In the genomic region with DNA sequence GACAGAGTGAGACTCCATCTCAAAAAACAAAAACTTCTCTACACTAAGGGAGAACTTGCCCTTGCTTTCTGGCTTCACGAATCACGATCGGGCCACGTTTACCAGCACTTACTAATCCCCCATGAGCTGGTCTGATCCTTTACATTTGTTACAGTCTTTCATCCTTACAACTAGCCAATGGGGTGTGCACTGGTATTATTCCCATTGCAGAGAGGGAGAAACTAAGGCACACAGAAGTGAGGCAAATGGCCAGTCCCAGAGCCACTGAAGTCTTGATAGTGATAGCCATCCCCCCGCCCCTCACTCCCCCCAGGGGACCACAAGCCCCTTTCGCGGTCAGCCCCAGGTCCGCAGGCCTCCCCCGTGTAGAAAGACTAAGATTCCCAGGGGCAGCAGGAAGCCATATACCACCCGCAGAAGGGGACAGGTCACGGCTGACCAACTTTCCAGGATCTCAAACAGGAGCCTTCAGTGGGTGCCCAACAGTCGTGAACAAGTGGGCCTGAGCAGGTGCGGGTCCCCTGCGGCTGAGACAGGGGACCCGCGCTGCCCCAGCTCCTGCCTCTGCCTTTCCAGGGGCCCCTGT, we compare ENCODE assay signal across 8 cellular contexts. TPM values are rescaled to one million over a fixed set of nuclear protein-coding genes. Genes with fewer than 3 reads are reported as not detected.
DNase-seq lines count a peak whose midpoint lies in the region; ATAC-seq, FAIRE-seq and TF ChIP-seq lines count a peak whose summit lies in the region.

No MANE protein-coding gene starts in this region.

- H3K36me3 ChIP-seq in ACC112 (ENCODE audit: insufficient read depth, low read length) (no peaks in the 10 kb centered on the region), K562 (ENCODE audit: control insufficient read depth, insufficient read depth, low read length) (no peaks in the 10 kb centered on the region), mucosa of rectum (ENCODE audit: control insufficient read depth in 2 of 2, insufficient read depth in 2 of 2, low read length in 2 of 2) (no peaks in the 10 kb centered on the region)

- H3K4me1 ChIP-seq in ACC112 (ENCODE audit: control insufficient read depth, insufficient read depth, low read length, unreplicated experiment) (peaks cover 22% of the 10 kb centered on the region), K562 (replicated peaks in 1 of 2; ENCODE audit: control insufficient read depth in 2 of 2, insufficient read depth in 2 of 2, low read length in 2 of 2) (peaks cover 12 to 22% of the 10 kb centered on the region in 2 experiments; a peak in 4 of 5 replicates), mucosa of rectum (ENCODE audit: control insufficient read depth in 2 of 2, insufficient read depth in 2 of 2, low read length in 2 of 2) (peaks cover 5 to 9% of the 10 kb centered on the region in 2 donors)

- intact Hi-C loops in K562 (cut with micrococcal nuclease), result no loop called here

- no peaks in the 10 kb centered on the region for H3K9me1 ChIP-seq in K562 (ENCODE audit: control insufficient read depth, insufficient read depth, low read length)

- CTCF ChIA-PET in K562 (lab: Yijun Ruan, JAX; ENCODE audit: low intra/inter-chr PET ratio), result no interaction called here

- peak overlapping the region; percentile 82 for H3K4me2 ChIP-seq in K562 (ENCODE audit: insufficient read depth, low read length)

- no peak for TF ChIP-seq CTCF in K562 (IDR thresholded peaks at IDR 0.05 in 2 of 3, conservative IDR thresholded peaks at IDR 0.05 in 1 of 3; ENCODE audit: insufficient read depth in 2 of 3, low read depth in 1 of 3, low read length in 3 of 3)

- no peak for TF ChIP-seq RAD21 in K562 (CRISPR knock-in tag; conservative IDR thresholded peaks at IDR 0.05 in 1 of 2, IDR thresholded peaks at IDR 0.05 in 1 of 2)

- ATAC-seq in HG02981 (IDR thresholded peaks at IDR 0.05; ENCODE audit: unreplicated experiment), result peak; percentile 2
- no peak for ATAC-seq in K562
- ATAC-seq in HG03280 (IDR thresholded peaks at IDR 0.05; ENCODE audit: unreplicated experiment), result no peak

- no peak for FAIRE-seq in K562 (lab: Jason Lieb, UNC)

- BruUV-seq in K562 (replicated peaks; lab: Mats Ljungman, UMichigan), result TSS peak; percentile 69

- in situ Hi-C loops in K562 (cut with MboI) (no loop called here), KBM-7 (cut with MboI; ENCODE audit: low pct_unique_long_range_greater_than_20kb, low sequenced_read_pairs) (no loop called here)

- DNase-seq in K562 (ENCODE audit: extremely low read depth in 1 of 4, low spot score in 3 of 4) (no peak), iPS-NIHi7 (ENCODE audit: extremely low spot score) (no peak), KBM-7 (no peak), GM19240 (ENCODE audit: insufficient read length, low spot score) (no peak)

- H3K9me3 ChIP-seq in K562 (replicated peaks; ENCODE audit: control insufficient read depth, insufficient read depth, low read depth, low read length) (no peaks in the 10 kb centered on the region), mucosa of rectum (ENCODE audit: control insufficient read depth in 2 of 2, low read length in 2 of 2) (no peaks in the 10 kb centered on the region)

- H3K4me3 ChIP-seq in ACC112 (ENCODE audit: low read depth, low read length), result peak overlapping the region; percentile 78
- H3K4me3 ChIP-seq in K562, result peak overlapping the region; percentile 47
- H3K4me3 ChIP-seq in mucosa of rectum (ENCODE audit: low read length in 2 of 2), result peak overlapping the region; percentile 39 to 48

- H2AFZ ChIP-seq in ACC112 (ENCODE audit: low read length, unreplicated experiment) (peak overlapping the region; percentile 73), K562 (ENCODE audit: low read depth, low read length) (no peak overlapping the region)

- no peak overlapping the region for H3K27ac ChIP-seq in ACC112 (ENCODE audit: low read depth, low read length)
- no peak overlapping the region for H3K27ac ChIP-seq in K562 (ENCODE audit: extremely low read depth, low read depth, low read length)
- no peak overlapping the region for H3K27ac ChIP-seq in mucosa of rectum (ENCODE audit: low read depth in 2 of 2, low read length in 2 of 2)

- TF ChIP-seq EP300 in K562 (IDR thresholded peaks at IDR 0.05; ENCODE audit: low read length), result no peak

- H4K20me1 ChIP-seq in K562 (replicated peaks; ENCODE audit: control insufficient read depth, insufficient read depth, low read length), result peaks cover 10% of the 10 kb centered on the region

- H3K9ac ChIP-seq in K562 (ENCODE audit: insufficient read depth in 1 of 2, low read depth in 2 of 2, low read length in 2 of 2) (peak overlapping the region in 1 of 2 experiments; percentile 88; a peak in 3 of 4 replicates), mucosa of rectum (ENCODE audit: low read depth in 1 of 2, low read length in 2 of 2) (no peak overlapping the region)

- H3K27me3 ChIP-seq in ACC112 (ENCODE audit: insufficient read depth, low read length) (no peaks in the 10 kb centered on the region), K562 (ENCODE audit: control insufficient read depth in 2 of 2, insufficient read depth in 2 of 2, low read length in 2 of 2) (no peaks in the 10 kb centered on the region), mucosa of rectum (ENCODE audit: control insufficient read depth in 2 of 2, insufficient read depth in 2 of 2, low read length in 2 of 2) (no peaks in the 10 kb centered on the region)

- WGBS in K562 (ENCODE audit: insufficient coverage, low coverage, missing lambda C conversion rate), result 15% methylated on average over 13 of the region's 16 CpGs

- H3K79me2 ChIP-seq in ACC112 (ENCODE audit: control insufficient read depth, insufficient read depth, low read length, unreplicated experiment) (no peaks in the 10 kb centered on the region), K562 (ENCODE audit: control insufficient read depth, insufficient read depth, low read length) (no peaks in the 10 kb centered on the region)

- no peak for TF ChIP-seq POLR2A in K562 (conservative IDR thresholded peaks at IDR 0.05)

- POLR2A ChIA-PET in K562 (lab: Yijun Ruan, JAX), result no interaction called here

TF ChIP-seq in K562, 482 proteins besides CTCF, POLR2A, EP300 and RAD21 (continues in another document):
- peak; percentile 41; the same call in 1 of the 2 replicates for TF ChIP-seq BCOR (IDR thresholded peaks at IDR 0.05)
- no peak for TF ChIP-seq DNMT1 (IDR thresholded peaks at IDR 0.05)

RNA-seq across cellular contexts. Expression of gene NATD1, which starts 0.8 kb away (rescaled TPM):
- 1.9 and 6.9 TPM in 2 replicates for total RNA-seq in K562 (2011; cell fraction: chromatin; rRNA removed; ENCODE audit: low replicate concordance)
- 5.3 and 5.5 TPM in 2 replicates for total RNA-seq in K562 (2011; cell fraction: nucleolus; rRNA removed)
- 3.2 and 3.4 TPM in 2 replicates for total RNA-seq in K562 (2011; cell fraction: nucleoplasm; rRNA removed)
- total RNA-seq in K562 (2014; rRNA removed) (2.3 and 2.9 TPM in 2 replicates), K562 (2014; rRNA removed; fragmentation: Illumina TruSeq; extraction: Trizol) (0.55 and 0.61 TPM in 2 replicates), K562 (2015; rRNA removed; fragmentation: Illumina TruSeq; extraction: Trizol) (0.65 and 0.72 TPM in 2 replicates), K562 (2021) (5.4 TPM in 2 replicates)
- polyA plus RNA-seq in K562 (2011; rRNA removed) (1.6 and 2.3 TPM in 2 replicates), K562 (2014; fragmentation: Illumina TruSeq; extraction: Trizol) (3.7 and 4.5 TPM in 2 replicates), K562 (2014; fragmentation: Nextera tagmentation; extraction: Ambion mirVana) (under 1 TPM; 0.24 to 0.52 TPM), K562 (2014; rRNA removed) (3.7 and 4.2 TPM in 2 replicates)
- 3.1 and 4.2 TPM in 2 replicates for polyA plus RNA-seq in K562 (2011; cell fraction: cytosol; rRNA removed)
- 1.5 and 2.5 TPM in 2 replicates for polyA plus RNA-seq in K562 (2011; cell fraction: nucleus; rRNA removed)
- polyA plus RNA-seq in K562 (2012), result 2.5 and 8.0 TPM in 2 replicates
- 0.90 and 1.3 TPM in 2 replicates for polyA minus RNA-seq in K562 (2011; rRNA and poly(A)+ RNA removed)
- polyA minus RNA-seq in K562 (2011; cell fraction: cytosol; rRNA and poly(A)+ RNA removed), result 1.9 and 3.1 TPM in 2 replicates
- polyA minus RNA-seq in K562 (2011; cell fraction: nucleus; rRNA and poly(A)+ RNA removed), result 2.3 and 2.9 TPM in 2 replicates

RNA-seq across cellular contexts. Expression of gene MAP2K3, which starts 32.1 kb away (rescaled TPM):
- 5.2 and 14.1 TPM in 2 replicates for total RNA-seq in K562 (2011; cell fraction: chromatin; rRNA removed; ENCODE audit: low replicate concordance)
- total RNA-seq in K562 (2011; cell fraction: nucleolus; rRNA removed), result 6.8 and 9.3 TPM in 2 replicates
- total RNA-seq in K562 (2011; cell fraction: nucleoplasm; rRNA removed), result 7.1 and 7.6 TPM in 2 replicates
- total RNA-seq in K562 (2014; rRNA removed), result 4.4 and 5.9 TPM in 2 replicates
- 2.2 and 2.5 TPM in 2 replicates for total RNA-seq in K562 (2014; rRNA removed; fragmentation: Illumina TruSeq; extraction: Trizol)
- total RNA-seq in K562 (2015; rRNA removed; fragmentation: Illumina TruSeq; extraction: Trizol), result 3.5 TPM in 2 replicates
- total RNA-seq in K562 (2021), result 14.8 and 16.1 TPM in 2 replicates
- polyA plus RNA-seq in K562 (2011; rRNA removed), result 2.8 and 3.5 TPM in 2 replicates
- polyA plus RNA-seq in K562 (2011; cell fraction: cytosol; rRNA removed), result 5.0 and 6.2 TPM in 2 replicates
- polyA plus RNA-seq in K562 (2011; cell fraction: nucleus; rRNA removed), result 5.1 and 5.9 TPM in 2 replicates
- 7.0 and 8.3 TPM in 2 replicates for polyA plus RNA-seq in K562 (2012)
- 10.3 and 12.5 TPM in 2 replicates for polyA plus RNA-seq in K562 (2014; fragmentation: Illumina TruSeq; extraction: Trizol)
- polyA plus RNA-seq in K562 (2014; fragmentation: Nextera tagmentation; extraction: Ambion mirVana), result under 1 TPM; 0.18 to 0.38 TPM
- 8.0 and 8.8 TPM in 2 replicates for polyA plus RNA-seq in K562 (2014; rRNA removed)
- polyA minus RNA-seq in K562 (2011; rRNA and poly(A)+ RNA removed), result 1.0 and 2.2 TPM in 2 replicates
- 4.1 and 5.6 TPM in 2 replicates for polyA minus RNA-seq in K562 (2011; cell fraction: cytosol; rRNA and poly(A)+ RNA removed)
- polyA minus RNA-seq in K562 (2011; cell fraction: nucleus; rRNA and poly(A)+ RNA removed), result 2.8 and 3.0 TPM in 2 replicates

RNA-seq across cellular contexts. Expression of gene TMEM11, which starts 38.4 kb away (rescaled TPM):
- 22.4 and 35.6 TPM in 2 replicates for total RNA-seq in K562 (2011; cell fraction: chromatin; rRNA removed; ENCODE audit: low replicate concordance)
- total RNA-seq in K562 (2011; cell fraction: nucleolus; rRNA removed), result 30.8 and 34.7 TPM in 2 replicates
- total RNA-seq in K562 (2011; cell fraction: nucleoplasm; rRNA removed), result 28.2 and 29.8 TPM in 2 replicates
- total RNA-seq in K562 (2014; rRNA removed), result 27.5 and 35.4 TPM in 2 replicates
- 9.4 and 12.0 TPM in 2 replicates for total RNA-seq in K562 (2014; rRNA removed; fragmentation: Illumina TruSeq; extraction: Trizol)
- total RNA-seq in K562 (2015; rRNA removed; fragmentation: Illumina TruSeq; extraction: Trizol), result 17.8 and 18.7 TPM in 2 replicates
- total RNA-seq in K562 (2021), result 28.3 and 30.0 TPM in 2 replicates
- polyA plus RNA-seq in K562 (2011; rRNA removed), result 32.2 and 37.5 TPM in 2 replicates
- 53.5 and 101 TPM in 2 replicates for polyA plus RNA-seq in K562 (2011; cell fraction: cytosol; rRNA removed)
- 22.5 and 25.5 TPM in 2 replicates for polyA plus RNA-seq in K562 (2011; cell fraction: nucleus; rRNA removed)
- 17.5 and 27.9 TPM in 2 replicates for polyA plus RNA-seq in K562 (2012)
- 33.4 and 35.1 TPM in 2 replicates for polyA plus RNA-seq in K562 (2014; fragmentation: Illumina TruSeq; extraction: Trizol)
- 10 to 100 TPM; 17.4 to 31.9 TPM for polyA plus RNA-seq in K562 (2014; fragmentation: Nextera tagmentation; extraction: Ambion mirVana)
- polyA plus RNA-seq in K562 (2014; rRNA removed), result 40.7 and 41.5 TPM in 2 replicates
- polyA minus RNA-seq in K562 (2011; rRNA and poly(A)+ RNA removed), result 16.0 and 21.8 TPM in 2 replicates
- polyA minus RNA-seq in K562 (2011; cell fraction: cytosol; rRNA and poly(A)+ RNA removed), result 13.1 and 16.8 TPM in 2 replicates
- polyA minus RNA-seq in K562 (2011; cell fraction: nucleus; rRNA and poly(A)+ RNA removed), result 11.2 and 18.2 TPM in 2 replicates
